8 cellular contexts compared by ENCODE assay signal in the genomic region with DNA sequence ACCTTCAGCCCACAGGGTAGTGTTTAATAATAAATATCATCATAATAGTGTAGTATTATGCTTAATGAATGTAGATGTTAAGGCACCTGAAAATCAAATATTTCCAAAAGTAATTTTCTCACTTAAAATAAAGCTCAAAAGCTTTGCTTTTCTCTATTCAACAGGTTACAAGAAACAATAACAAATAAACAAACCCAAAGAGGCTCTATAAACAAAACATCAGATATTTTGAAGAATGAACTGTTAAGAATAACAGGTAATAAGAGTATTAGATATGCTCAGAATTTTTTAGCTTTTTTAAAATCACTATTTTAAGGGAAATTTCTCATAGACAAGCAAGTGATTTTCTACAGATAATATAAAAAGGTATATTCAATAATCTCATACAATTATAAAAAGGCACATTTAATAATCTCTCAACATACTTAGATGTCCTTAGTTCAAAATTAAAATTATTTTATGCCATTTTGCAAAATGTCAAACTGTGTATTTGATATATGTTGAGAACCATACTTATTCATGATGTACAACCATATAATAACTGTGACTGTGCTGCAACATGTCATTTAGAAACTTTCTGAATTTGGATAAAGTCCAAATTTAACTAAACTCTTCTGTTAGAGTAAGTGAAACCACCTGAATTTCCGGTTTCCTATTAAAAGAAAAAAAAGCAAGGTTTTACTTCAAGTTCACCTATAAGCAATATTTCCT. TPM values are rescaled to one million over a fixed set of nuclear protein-coding genes. Genes with fewer than 3 reads are reported as not detected.
A peak's percentile ranks its signal among the peaks of the same experiment; 100 is the strongest.
DNase-seq lines count a peak whose midpoint lies in the region; ATAC-seq, FAIRE-seq and TF ChIP-seq lines count a peak whose summit lies in the region.

No MANE protein-coding gene starts in this region.

- no peak overlapping the region for H2BK5ac ChIP-seq in trophoblast cell (ENCODE audit: low read depth, low read length, poor library complexity)

- no peak overlapping the region for H4K12ac ChIP-seq in trophoblast cell (ENCODE audit: low read depth, low read length)

- ATAC-seq in GM19025 (IDR thresholded peaks at IDR 0.05; ENCODE audit: low read depth, unreplicated experiment), result peak; percentile 62
- ATAC-seq in HG02610 (IDR thresholded peaks at IDR 0.05; ENCODE audit: unreplicated experiment), result peak; percentile 73
- ATAC-seq in HG03439 (IDR thresholded peaks at IDR 0.05; ENCODE audit: unreplicated experiment), result peak; percentile 64

- no peak for TF ChIP-seq RAD21 in SK-N-SH (IDR thresholded peaks at IDR 0.05; ENCODE audit: low read length)

- H2AK5ac ChIP-seq in trophoblast cell (ENCODE audit: low read length), result no peak overlapping the region

- no peaks in the 10 kb centered on the region for H3K27me3 Mint-ChIP-seq in CD4-positive, alpha-beta memory T cell
- no peaks in the 10 kb centered on the region for H3K27me3 Mint-ChIP-seq in HFFc6 (ENCODE audit: insufficient read depth)

- H2BK12ac ChIP-seq in trophoblast cell (ENCODE audit: low read length), result no peak overlapping the region

- TF ChIP-seq CTCF in SK-N-SH (IDR thresholded peaks at IDR 0.05), result no peak
- TF ChIP-seq CTCF in HFFc6 (IDR thresholded peaks at IDR 0.05), result no peak

- peaks cover 31 to 42% of the 10 kb centered on the region in 2 donors for H3K36me3 Mint-ChIP-seq in CD4-positive, alpha-beta memory T cell
- peaks cover 39% of the 10 kb centered on the region for H3K36me3 Mint-ChIP-seq in HFFc6 (ENCODE audit: low read depth)

- no peaks in the 10 kb centered on the region for H3K79me1 ChIP-seq in trophoblast cell (ENCODE audit: low read length)

- peak in 4 of 5 donors; percentile 11 to 18 (median 16) for DNase-seq in CD4-positive, alpha-beta memory T cell
- no peak for DNase-seq in SK-N-SH
- no peak for DNase-seq in trophoblast cell
- no peak for DNase-seq in urothelium cell line (ENCODE audit: low spot score)
- no peak for DNase-seq in HFFc6

- H3K18ac ChIP-seq in trophoblast cell (ENCODE audit: low read length), result no peak overlapping the region

- H3K79me2 ChIP-seq in SK-N-SH (ENCODE audit: insufficient read depth), result no peaks in the 10 kb centered on the region; the same call in 1 of the 2 replicates
- H3K79me2 ChIP-seq in trophoblast cell (ENCODE audit: control insufficient read depth, insufficient read depth, low read length, poor library complexity), result no peaks in the 10 kb centered on the region

- 67% methylated on average over 1 of the region's 1 CpG for WGBS in SK-N-SH (ENCODE audit: low lambda C conversion rate)
- no CpG with 5 or more reads among the region's 1 CpG for WGBS in trophoblast cell (ENCODE audit: extremely low coverage, insufficient coverage, insufficient read length)

- peaks cover 7% of the 10 kb centered on the region for H3K36me3 ChIP-seq in CD4-positive, alpha-beta memory T cell (ENCODE audit: insufficient read depth, low read length)
- H3K36me3 ChIP-seq in SK-N-SH (replicated peaks in 1 of 2; ENCODE audit: control insufficient read depth in 1 of 2, insufficient read depth in 2 of 2, low read length in 1 of 2) (peaks cover 54 to 64% of the 10 kb centered on the region in 2 experiments), trophoblast cell (ENCODE audit: control insufficient read depth in 1 of 2, insufficient read depth in 2 of 2, low read length in 2 of 2) (peaks cover 2% of the 10 kb centered on the region in 2 experiments)

- peaks cover 47% of the 10 kb centered on the region for H3K4me1 ChIP-seq in CD4-positive, alpha-beta memory T cell (ENCODE audit: insufficient read depth, low read length)
- H3K4me1 ChIP-seq in SK-N-SH (ENCODE audit: control insufficient read depth in 1 of 2, insufficient read depth in 2 of 2, low read depth in 1 of 2, low read length in 1 of 2) (no peaks in the 10 kb centered on the region), trophoblast cell (ENCODE audit: control insufficient read depth in 1 of 2, insufficient read depth in 2 of 2, low read length in 2 of 2) (no peaks in the 10 kb centered on the region)

- H3K4me2 ChIP-seq in SK-N-SH, result no peak overlapping the region
- no peak overlapping the region for H3K4me2 ChIP-seq in trophoblast cell (ENCODE audit: low read length)

- H3K27me3 ChIP-seq in CD4-positive, alpha-beta memory T cell (ENCODE audit: insufficient read depth, low read length), result no peaks in the 10 kb centered on the region
- H3K27me3 ChIP-seq in SK-N-SH (ENCODE audit: insufficient read depth), result no peaks in the 10 kb centered on the region
- no peaks in the 10 kb centered on the region for H3K27me3 ChIP-seq in trophoblast cell (ENCODE audit: insufficient read depth, low read length)

- H4K91ac ChIP-seq in trophoblast cell (ENCODE audit: low read depth, low read length), result no peak overlapping the region

- no peaks in the 10 kb centered on the region for H3K9me3 ChIP-seq in CD4-positive, alpha-beta memory T cell (ENCODE audit: control insufficient read depth in 1 of 2, low read length in 2 of 2)
- no peaks in the 10 kb centered on the region for H3K9me3 ChIP-seq in SK-N-SH
- H3K9me3 ChIP-seq in trophoblast cell (ENCODE audit: insufficient read depth, low read depth, low read length), result no peaks in the 10 kb centered on the region

- H4K8ac ChIP-seq in trophoblast cell (ENCODE audit: low read depth, low read length), result no peak overlapping the region

- CTCF ChIA-PET in CD4-positive, alpha-beta memory T cell (lab: Charles Lee; ENCODE audit: partially characterized antibody), result interaction anchor here (1.2 kb wide), 1 partner anchor 36 kb away, joined by 3 read pairs; no protein-coding TSS in a partner anchor
- CTCF ChIA-PET in SK-N-SH (lab: Yijun Ruan, JAX), result interaction anchor here (1.0 kb wide), 1 partner anchor 423 kb away, joined by 3 read pairs; no protein-coding TSS in a partner anchor

- no peaks in the 10 kb centered on the region for H4K20me1 ChIP-seq in SK-N-SH (ENCODE audit: insufficient read depth)

- FAIRE-seq in urothelium cell line (lab: Jason Lieb, UNC), result no peak

- no peak overlapping the region for H3K14ac ChIP-seq in trophoblast cell (ENCODE audit: low read length)

- no peak overlapping the region for H3K4me3 ChIP-seq in CD4-positive, alpha-beta memory T cell (ENCODE audit: low read length in 2 of 2)
- H3K4me3 ChIP-seq in SK-N-SH (ENCODE audit: low read depth in 2 of 2, low read length in 1 of 2) (no peak overlapping the region), trophoblast cell (ENCODE audit: low read depth, low read length) (no peak overlapping the region)

- H3K4ac ChIP-seq in trophoblast cell (ENCODE audit: low read depth, low read length), result no peak overlapping the region

- H3F3A ChIP-seq in SK-N-SH (replicated peaks; ENCODE audit: insufficient read depth), result no peaks in the 10 kb centered on the region

- H3K4me3 Mint-ChIP-seq in CD4-positive, alpha-beta memory T cell, result no peak overlapping the region
- no peak overlapping the region for H3K4me3 Mint-ChIP-seq in HFFc6

- no peaks in the 10 kb centered on the region for H3K9me3 Mint-ChIP-seq in CD4-positive, alpha-beta memory T cell
- H3K9me3 Mint-ChIP-seq in HFFc6, result no peaks in the 10 kb centered on the region

- intact Hi-C loops in CD4-positive, alpha-beta memory T cell (cut with micrococcal nuclease), result loop anchor here (1.0 to 5.0 kb wide), 3 partner anchors 8 to 45 kb away; a partner anchor contains a TSS

- H3K4me1 Mint-ChIP-seq in CD4-positive, alpha-beta memory T cell, result peaks cover 33 to 66% (median 55%) of the 10 kb centered on the region in 4 donors
- H3K4me1 Mint-ChIP-seq in HFFc6 (ENCODE audit: low read depth), result no peaks in the 10 kb centered on the region

- TF ChIP-seq EP300 in SK-N-SH (IDR thresholded peaks at IDR 0.05; ENCODE audit: borderline replicate concordance in 1 of 2, low read depth in 1 of 2, low read length in 1 of 2), result no peak

- POLR2A ChIA-PET in CD4-positive, alpha-beta memory T cell (lab: Charles Lee; ENCODE audit: partially characterized antibody), result interaction anchor here (0.7 to 2.7 kb wide), 2 partner anchors 12 to 35 kb away, joined by 3 to 27 read pairs; a partner anchor contains a TSS
- POLR2A ChIA-PET in SK-N-SH (lab: Yijun Ruan, JAX), result no interaction called here

- no peak overlapping the region for H2BK120ac ChIP-seq in trophoblast cell (ENCODE audit: insufficient read depth, low read length, poor library complexity)

- H3K23ac ChIP-seq in trophoblast cell (ENCODE audit: low read length), result no peak overlapping the region

- H2AFZ ChIP-seq in SK-N-SH (ENCODE audit: low read depth) (no peak overlapping the region), trophoblast cell (ENCODE audit: insufficient read depth, low read length, poor library complexity) (no peak overlapping the region)

- H3K27ac ChIP-seq in CD4-positive, alpha-beta memory T cell (ENCODE audit: low read depth, low read length), result no peak overlapping the region
- H3K27ac ChIP-seq in SK-N-SH (ENCODE audit: low read depth in 2 of 2, low read length in 1 of 2) (no peak overlapping the region), trophoblast cell (ENCODE audit: low read depth, low read length) (no peak overlapping the region)

- no peaks in the 10 kb centered on the region for H3K9me2 ChIP-seq in SK-N-SH

- peak overlapping the region in 1 of 7 donors; percentile 38 for H3K27ac Mint-ChIP-seq in CD4-positive, alpha-beta memory T cell
- no peak overlapping the region for H3K27ac Mint-ChIP-seq in HFFc6

- no peak overlapping the region for H3K9ac ChIP-seq in SK-N-SH
- H3K9ac ChIP-seq in trophoblast cell (ENCODE audit: low read length), result no peak overlapping the region

TF ChIP-seq in SK-N-SH, 30 proteins besides CTCF, POLR2A, EP300 and RAD21 (continues in another document):
- TF ChIP-seq TAF1 (IDR thresholded peaks at IDR 0.05; ENCODE audit: borderline replicate concordance, low read depth, low read length), result no peak
- TF ChIP-seq FOSL2 (IDR thresholded peaks at IDR 0.05; ENCODE audit: borderline replicate concordance, low read depth), result no peak
- TF ChIP-seq POLR2AphosphoS5 (IDR thresholded peaks at IDR 0.05; ENCODE audit: low read depth, low read length), result no peak
- no peak for TF ChIP-seq RCOR1 (IDR thresholded peaks at IDR 0.05; ENCODE audit: low read length)
- TF ChIP-seq FOXM1 (IDR thresholded peaks at IDR 0.05; ENCODE audit: low read depth), result no peak
- TF ChIP-seq, protein P1, sequence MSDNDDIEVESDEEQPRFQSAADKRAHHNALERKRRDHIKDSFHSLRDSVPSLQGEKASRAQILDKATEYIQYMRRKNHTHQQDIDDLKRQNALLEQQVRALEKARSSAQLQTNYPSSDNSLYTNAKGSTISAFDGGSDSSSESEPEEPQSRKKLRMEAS (IDR thresholded peaks at IDR 0.05; ENCODE audit: low read depth), result no peak
- TF ChIP-seq NFIC (IDR thresholded peaks at IDR 0.05; ENCODE audit: borderline replicate concordance), result no peak

RNA-seq across cellular contexts. Expression of a gene that starts 35.8 kb away (rescaled TPM):
- 10 to 100 TPM; 45.2 to 46.8 TPM for total RNA-seq in CD4-positive, alpha-beta memory T cell
- polyA plus RNA-seq in CD4-positive, alpha-beta memory T cell, result 10 to 100 TPM; 10.5 to 14.1 TPM
- polyA plus RNA-seq in SK-N-SH (2012; rRNA removed), result 1.7 and 1.9 TPM in 2 replicates
- 2.0 and 2.3 TPM in 2 replicates for polyA plus RNA-seq in SK-N-SH (2012; cell fraction: cytosol; rRNA removed)
- polyA plus RNA-seq in SK-N-SH (2012; cell fraction: nucleus; rRNA removed), result 2.3 and 5.3 TPM in 2 replicates
- polyA plus RNA-seq in trophoblast cell (2013), result 16.6 and 17.6 TPM in 2 replicates
- 10 to 100 TPM; 15.7 to 18.7 (median 17.6) TPM for total RNA-seq in HFFc6 (2021; fragmentation: NEBNext Ultra II Directional; extraction: Animal tissue kit (Norgen Biotek cat#: 25700))

Comparison
In these comparisons a context has a peak if more than half of its experiments do, and no peak if none do; other contexts are left out.
1. DNase-seq: peak in CD4-positive, alpha-beta memory T cell (4 of 5); none in SK-N-SH (single experiment), trophoblast cell (0 of 2), urothelium cell line (single experiment) and HFFc6 (single experiment).
2. Peak in every context shown above with its lines, with median percentiles within 50 percentile points of each other: ATAC-seq.